In genomic region chr12:89069431-89069830, GRCh38 we compare ENCODE assay signal across 21 cellular contexts.
A peak's percentile ranks its signal among the peaks of the same experiment; 100 is the strongest.
DNase-seq lines count a peak whose midpoint lies in the region; ATAC-seq, FAIRE-seq and TF ChIP-seq lines count a peak whose summit lies in the region.
"Had no signal": no experiment of that assay in that cellular context is flagged by ENCODE, and none has a peak within 500 bp of the region (broad histone marks: within the 10 kb centered on the region; RNA-seq: fewer than 3 reads in every experiment).

No MANE protein-coding gene starts in this region.

- WGBS in right cardiac atrium: 78% methylated on average over 2 of the region's 2 CpGs

- ATAC-seq in activated T-cell treated with anti-CD3 and anti-CD28 coated beads, Interleukin-2, amount 50 U/mL, for 72 hours (replicated peaks in 1 of 2): no peak
- no peak for ATAC-seq in sciatic nerve
- ATAC-seq in right cardiac atrium: no peak
- no peak for ATAC-seq in activated CD4-positive, CD25-positive, alpha-beta regulatory T cell treated with anti-CD3 and anti-CD28 coated beads, Interleukin-2, amount 50 U/mL, for 24 hours
- ATAC-seq: CD8-positive, alpha-beta T cell; Panc1 had no signal

- no peaks in the 10 kb centered on the region for H3K36me3 ChIP-seq in astrocyte (ENCODE audit: insufficient read depth, low read length)

- no peaks in the 10 kb centered on the region for H4K20me1 ChIP-seq in astrocyte (ENCODE audit: insufficient read depth, low read length)

- peak overlapping the region; percentile 20 for H3K27ac Mint-ChIP-seq in activated T-cell treated with anti-CD3 and anti-CD28 coated beads, Interleukin-2, amount 50 U/mL, for 72 hours
- H3K27ac Mint-ChIP-seq in astrocyte (ENCODE audit: unreplicated experiment): peak overlapping the region; percentile 23
- H3K27ac Mint-ChIP-seq: CD8-positive, alpha-beta T cell had no signal

- no peak for DNase-seq in activated T-cell treated with anti-CD3 and anti-CD28 coated beads, Interleukin-2, amount 50 U/mL, for 72 hours
- DNase-seq in activated T-cell treated with anti-CD3 and anti-CD28 coated beads, Interleukin-2, amount 50 U/mL, for 48 hours: no peak
- DNase-seq in astrocyte (ENCODE audit: low read depth) (peak; percentile 32), iris pigment epithelial cell (ENCODE audit: low read depth) (peak; percentile 77), sciatic nerve (ENCODE audit: low spot score) (no peak), right cardiac atrium (no peak)
- DNase-seq: AML-193; C1 segment of cervical spinal cord; Calu3; CD8-positive, alpha-beta T cell; DMS153; Kasumi-1; NCI-H1694; NCI-H2081; NCI-H2171; NCI-H524 treated with DMSO at 0.1 percent for 48 hours; SIG-M5 had no signal

- H3K27ac ChIP-seq in astrocyte (ENCODE audit: low read depth, low read length) (no peak overlapping the region), right cardiac atrium (ENCODE audit: low read length) (no peak overlapping the region)

- H3K4me3 ChIP-seq in astrocyte (ENCODE audit: insufficient read depth, low read depth, low read length): no peak overlapping the region
- no peak overlapping the region for H3K4me3 ChIP-seq in right cardiac atrium (ENCODE audit: low read length)

- H3K27me3 Mint-ChIP-seq in activated T-cell treated with anti-CD3 and anti-CD28 coated beads, Interleukin-2, amount 50 U/mL, for 72 hours (ENCODE audit: low read depth): no peaks in the 10 kb centered on the region
- no peaks in the 10 kb centered on the region for H3K27me3 Mint-ChIP-seq in astrocyte (ENCODE audit: low read depth, unreplicated experiment)

- H3K4me2 ChIP-seq in astrocyte (ENCODE audit: low read length): no peak overlapping the region

- peaks cover 96% of the 10 kb centered on the region for H3K4me1 Mint-ChIP-seq in activated T-cell treated with anti-CD3 and anti-CD28 coated beads, Interleukin-2, amount 50 U/mL, for 72 hours (ENCODE audit: low read depth)
- peaks cover 32% of the 10 kb centered on the region for H3K4me1 Mint-ChIP-seq in astrocyte (ENCODE audit: low read depth, unreplicated experiment)

- H3K27me3 ChIP-seq in astrocyte (ENCODE audit: insufficient read depth, low read length): no peaks in the 10 kb centered on the region
- no peaks in the 10 kb centered on the region for H3K27me3 ChIP-seq in right cardiac atrium (ENCODE audit: control insufficient read depth, insufficient read depth)

- H3K36me3 Mint-ChIP-seq in activated T-cell treated with anti-CD3 and anti-CD28 coated beads, Interleukin-2, amount 50 U/mL, for 72 hours (ENCODE audit: insufficient read depth in 2 of 2): peaks cover 15 to 16% of the 10 kb centered on the region in 2 donors
- no peaks in the 10 kb centered on the region for H3K36me3 Mint-ChIP-seq in astrocyte (ENCODE audit: low read depth, unreplicated experiment)
- H3K36me3 Mint-ChIP-seq: CD8-positive, alpha-beta T cell had no signal

- H3K9me3 Mint-ChIP-seq in activated T-cell treated with anti-CD3 and anti-CD28 coated beads, Interleukin-2, amount 50 U/mL, for 72 hours: peaks cover 9 to 11% of the 10 kb centered on the region in 2 donors
- no peaks in the 10 kb centered on the region for H3K9me3 Mint-ChIP-seq in astrocyte (ENCODE audit: unreplicated experiment)
- H3K9me3 Mint-ChIP-seq: CD8-positive, alpha-beta T cell had no signal

- no peak overlapping the region for H3K9ac ChIP-seq in astrocyte (ENCODE audit: low read length)

- H2AFZ ChIP-seq in astrocyte (ENCODE audit: low read depth, low read length): no peak overlapping the region

- H3K4me1 ChIP-seq in astrocyte (ENCODE audit: insufficient read depth, low read length) (peaks cover 11% of the 10 kb centered on the region), right cardiac atrium (ENCODE audit: control insufficient read depth, insufficient read depth, low read length) (no peaks in the 10 kb centered on the region)

- FAIRE-seq in astrocyte (lab: Jason Lieb, UNC): peak; percentile 56
- FAIRE-seq: G401.6, H1 had no signal

- H3K9me3 ChIP-seq in astrocyte (ENCODE audit: insufficient read depth, low read depth, low read length): no peaks in the 10 kb centered on the region
- H3K9me3 ChIP-seq in right cardiac atrium (ENCODE audit: control insufficient read depth, low read length): no peaks in the 10 kb centered on the region

- intact Hi-C loops in sciatic nerve (cut with DNase I) (no loop called here), right cardiac atrium (cut with DNase I) (no loop called here)

- no peak for TF ChIP-seq CTCF in astrocyte (IDR thresholded peaks at IDR 0.05; ENCODE audit: insufficient read depth, low read depth, low read length)

- no peaks in the 10 kb centered on the region for H3K79me2 ChIP-seq in astrocyte (ENCODE audit: insufficient read depth, low read length)

- no peak overlapping the region for H3K4me3 Mint-ChIP-seq in activated T-cell treated with anti-CD3 and anti-CD28 coated beads, Interleukin-2, amount 50 U/mL, for 72 hours
- H3K4me3 Mint-ChIP-seq in astrocyte (ENCODE audit: unreplicated experiment): no peak overlapping the region
- H3K4me3 Mint-ChIP-seq: CD8-positive, alpha-beta T cell had no signal

Comparison
In these comparisons a context has a peak if more than half of its experiments do, and no peak if none do; other contexts are left out.
1. DNase-seq: peak in astrocyte (single experiment) and iris pigment epithelial cell (single experiment); none in activated T-cell treated with anti-CD3 and anti-CD28 coated beads, Interleukin-2, amount 50 U/mL, for 72 hours (0 of 2), activated T-cell treated with anti-CD3 and anti-CD28 coated beads, Interleukin-2, amount 50 U/mL, for 48 hours (0 of 2), sciatic nerve (single experiment) and right cardiac atrium (0 of 3).